17 cellular contexts compared by ENCODE assay signal in genomic region chr17:17944253-17944652, GRCh38. TPM values are rescaled to one million over a fixed set of nuclear protein-coding genes. Genes with fewer than 3 reads are reported as not detected.
A peak's percentile ranks its signal among the peaks of the same experiment; 100 is the strongest.
DNase-seq lines count a peak whose midpoint lies in the region; ATAC-seq, FAIRE-seq and TF ChIP-seq lines count a peak whose summit lies in the region.
"Had no signal": no experiment of that assay in that cellular context is flagged by ENCODE, and none has a peak within 500 bp of the region (broad histone marks: within the 10 kb centered on the region; RNA-seq: fewer than 3 reads in every experiment).

No MANE protein-coding gene starts in this region.

- no peaks in the 10 kb centered on the region for H3K27me3 Mint-ChIP-seq in Caco-2 (ENCODE audit: insufficient read depth, unreplicated experiment)
- H3K27me3 Mint-ChIP-seq in activated CD4-positive, alpha-beta T cell treated with anti-CD3 and anti-CD28 coated beads for 36 hours, result no peaks in the 10 kb centered on the region
- H3K27me3 Mint-ChIP-seq: dendritic cell treated with granulocyte-macrophage colony-stimulating factor and Interleukin-4, amounts not matched to agents 40 ng/mL and 50 ng/mL, for 4 days had no signal

- H3K4me1 ChIP-seq in Caco-2 (peaks cover 70% of the 10 kb centered on the region), Panc1 (ENCODE audit: control insufficient read depth, insufficient read depth, low read length) (peaks cover 74% of the 10 kb centered on the region), esophagus squamous epithelium (peaks cover 29 to 87% (median 49%) of the 10 kb centered on the region in 3 donors), rectal smooth muscle tissue (ENCODE audit: control insufficient read depth, insufficient read depth, low read length) (peaks cover 25% of the 10 kb centered on the region), mammary epithelial cell (ENCODE audit: insufficient read depth, low read length) (peaks cover 43% of the 10 kb centered on the region), kidney (ENCODE audit: control insufficient read depth in 1 of 2, insufficient read depth in 1 of 2, low read depth in 1 of 2, low read length in 2 of 2) (peaks cover 31 to 43% of the 10 kb centered on the region in 2 donors)

- H3K9me3 ChIP-seq in Caco-2 (no peaks in the 10 kb centered on the region), Panc1 (ENCODE audit: control insufficient read depth, insufficient read depth, low read depth, low read length) (no peaks in the 10 kb centered on the region), esophagus squamous epithelium (no peaks in the 10 kb centered on the region), mammary epithelial cell (replicated peaks; ENCODE audit: insufficient read depth, low read length) (no peaks in the 10 kb centered on the region), kidney (ENCODE audit: control insufficient read depth in 1 of 2, low read length in 2 of 2) (no peaks in the 10 kb centered on the region)
- H3K9me3 ChIP-seq: neutrophil had no signal

- H3K9ac ChIP-seq in rectal smooth muscle tissue (ENCODE audit: low read length), result no peak overlapping the region
- H3K9ac ChIP-seq in mammary epithelial cell (ENCODE audit: insufficient read depth, low read length), result no peak overlapping the region
- no peak overlapping the region for H3K9ac ChIP-seq in kidney (ENCODE audit: low read length in 2 of 2)

- intact Hi-C loops in Caco-2 (cut with micrococcal nuclease; ENCODE audit: unreplicated experiment), result no loop called here
- intact Hi-C loops in Panc1 (cut with micrococcal nuclease; ENCODE audit: unreplicated experiment), result no loop called here
- intact Hi-C loops in esophagus squamous epithelium (cut with DNase I), result no loop called here
- intact Hi-C loops in mammary epithelial cell (cut with micrococcal nuclease), result no loop called here
- intact Hi-C loops in kidney (cut with DNase I), result no loop called here
- intact Hi-C loops in activated CD4-positive, alpha-beta T cell treated with anti-CD3 and anti-CD28 coated beads for 36 hours (cut with DNase I, micrococcal nuclease), result no loop called here

- H3K4me1 Mint-ChIP-seq in Caco-2 (ENCODE audit: low read depth, unreplicated experiment), result peaks cover 44% of the 10 kb centered on the region
- H3K4me1 Mint-ChIP-seq in activated CD4-positive, alpha-beta T cell treated with anti-CD3 and anti-CD28 coated beads for 36 hours, result peaks cover 29% of the 10 kb centered on the region

- no peaks in the 10 kb centered on the region for H4K20me1 ChIP-seq in mammary epithelial cell (ENCODE audit: insufficient read depth, low read length)

- no peak overlapping the region for H2AFZ ChIP-seq in mammary epithelial cell (ENCODE audit: low read depth, low read length)

- H3K4me2 ChIP-seq in mammary epithelial cell (ENCODE audit: insufficient read depth, low read depth, low read length), result no peak overlapping the region

- H3K36me3 ChIP-seq in Caco-2 (ENCODE audit: control insufficient read depth, insufficient read depth, low read length) (no peaks in the 10 kb centered on the region; the same call in 1 of the 2 replicates), Panc1 (ENCODE audit: control insufficient read depth, insufficient read depth, low read length) (no peaks in the 10 kb centered on the region; the same call in 1 of the 2 replicates), esophagus squamous epithelium (peaks cover 0 to 7% (median 0%) of the 10 kb centered on the region in 3 donors), rectal smooth muscle tissue (ENCODE audit: control insufficient read depth, insufficient read depth, low read length) (no peaks in the 10 kb centered on the region), mammary epithelial cell (ENCODE audit: insufficient read depth, low read length) (no peaks in the 10 kb centered on the region), kidney (ENCODE audit: control insufficient read depth in 1 of 2, insufficient read depth in 2 of 2, low read length in 2 of 2) (no peaks in the 10 kb centered on the region)

- H3K79me2 ChIP-seq in mammary epithelial cell (ENCODE audit: insufficient read depth, low read length), result peaks cover 78% of the 10 kb centered on the region

- H3K9me3 Mint-ChIP-seq in Caco-2 (ENCODE audit: unreplicated experiment), result no peaks in the 10 kb centered on the region
- H3K9me3 Mint-ChIP-seq in activated CD4-positive, alpha-beta T cell treated with anti-CD3 and anti-CD28 coated beads for 36 hours (ENCODE audit: low read depth), result no peaks in the 10 kb centered on the region
- H3K9me3 Mint-ChIP-seq: activated naive CD4-positive, alpha-beta T cell treated with anti-CD3 and anti-CD28 coated beads for 36 hours; dendritic cell treated with granulocyte-macrophage colony-stimulating factor and Interleukin-4, amounts not matched to agents 40 ng/mL and 50 ng/mL, for 4 days; immature natural killer cell had no signal

- H3K4me3 ChIP-seq in Caco-2 (ENCODE audit: low read depth, low read length) (no peak overlapping the region), Panc1 (ENCODE audit: low read depth in 2 of 2, low read length in 2 of 2) (no peak overlapping the region), esophagus squamous epithelium (no peak overlapping the region), rectal smooth muscle tissue (ENCODE audit: low read length) (no peak overlapping the region), mammary epithelial cell (replicated peaks in 1 of 3; ENCODE audit: insufficient read depth in 1 of 3, low read depth in 2 of 3, low read length in 3 of 3) (no peak overlapping the region), kidney (ENCODE audit: low read length in 2 of 2) (no peak overlapping the region)

- whole genome bisulfite sequencing in esophagus squamous epithelium, 2 donors, result 86 to 89% methylated on average over 6 of the region's 7 CpGs
- WGBS in mammary epithelial cell (ENCODE audit: low coverage, missing lambda C conversion rate), result 100% methylated on average over 7 of the region's 7 CpGs

- H3K36me3 Mint-ChIP-seq in Caco-2 (ENCODE audit: insufficient read depth, unreplicated experiment), result peaks cover 7% of the 10 kb centered on the region
- H3K36me3 Mint-ChIP-seq in activated CD4-positive, alpha-beta T cell treated with anti-CD3 and anti-CD28 coated beads for 36 hours (ENCODE audit: low read depth), result no peaks in the 10 kb centered on the region
- H3K36me3 Mint-ChIP-seq: immature natural killer cell had no signal

- peak overlapping the region; percentile 84 for H3K27ac Mint-ChIP-seq in Caco-2 (ENCODE audit: unreplicated experiment)
- no peak overlapping the region for H3K27ac Mint-ChIP-seq in activated CD4-positive, alpha-beta T cell treated with anti-CD3 and anti-CD28 coated beads for 36 hours
- H3K27ac Mint-ChIP-seq: activated naive CD4-positive, alpha-beta T cell treated with anti-CD3 and anti-CD28 coated beads for 36 hours; dendritic cell treated with granulocyte-macrophage colony-stimulating factor and Interleukin-4, amounts not matched to agents 40 ng/mL and 50 ng/mL, for 4 days; immature natural killer cell had no signal

- BruUV-seq in Caco-2 (replicated peaks; lab: Mats Ljungman, UMichigan) (no TSS peak), Panc1 (replicated peaks; lab: Mats Ljungman, UMichigan) (no TSS peak), mammary epithelial cell (replicated peaks; lab: Mats Ljungman, UMichigan) (no TSS peak)

- TF ChIP-seq CTCF in Caco-2 (IDR thresholded peaks at IDR 0.05; ENCODE audit: insufficient read depth in 1 of 2, low read depth in 1 of 2, low read length in 1 of 2, severe bottlenecking in 1 of 2, unreplicated experiment in 1 of 2) (no peak), Panc1 (IDR thresholded peaks at IDR 0.05) (no peak), esophagus squamous epithelium (IDR thresholded peaks at IDR 0.05) (no peak), mammary epithelial cell (conservative IDR thresholded peaks at IDR 0.05 in 1 of 2, IDR thresholded peaks at IDR 0.05 in 1 of 2; ENCODE audit: extremely low read depth in 1 of 2, insufficient read depth in 1 of 2, low read depth in 1 of 2, low read length in 2 of 2) (no peak), kidney (IDR thresholded peaks at IDR 0.05; ENCODE audit: borderline replicate concordance, extremely low read depth, insufficient read depth) (no peak)

- TF ChIP-seq POLR2A in esophagus squamous epithelium (IDR thresholded peaks at IDR 0.05), result no peak

- peak in 1 of 2 experiments; percentile 2 for DNase-seq in Caco-2
- DNase-seq in Panc1 (ENCODE audit: low read depth, low spot score), result no peak
- DNase-seq in esophagus squamous epithelium (lab: John Stamatoyannopoulos, UW), result no peak
- no peak for DNase-seq in mammary epithelial cell
- no peak for DNase-seq in kidney
- no peak for DNase-seq in activated CD4-positive, alpha-beta T cell treated with anti-CD3 and anti-CD28 coated beads for 36 hours
- DNase-seq: activated CD4-positive, alpha-beta T cell treated with anti-CD3 and anti-CD28 coated beads, Interleukin-2, amount 50 U/mL, for 4 hours; activated naive CD4-positive, alpha-beta T cell treated with anti-CD3 and anti-CD28 coated beads for 36 hours; COR-L47; immature natural killer cell; NCI-H1694; NCI-H510A; stimulated activated CD4-positive, alpha-beta T cell treated with anti-CD3 and anti-CD28 coated beads, Interleukin-2, amount 100 ng/mL, for 24 hours had no signal

- dilution Hi-C loops in mammary epithelial cell (cut with HindIII; ENCODE audit: low sequenced_read_pairs), result no loop called here

- ATAC-seq in Panc1, result no peak
- ATAC-seq in HG02970 (IDR thresholded peaks at IDR 0.05; ENCODE audit: low FRiP score, unreplicated experiment), result no peak
- ATAC-seq in activated CD4-positive, alpha-beta T cell treated with anti-CD3 and anti-CD28 coated beads for 36 hours, result no peak

- POLR2A ChIA-PET in Caco-2 (lab: Charles Lee), result interaction anchor here (1.2 kb wide), 1 partner anchor 8 kb away, joined by 3 read pairs; no protein-coding TSS in a partner anchor
- POLR2A ChIA-PET in Panc1 (lab: Charles Lee), result interaction anchor here (0.7 to 1.0 kb wide), 3 partner anchors 9 to 57 kb away, joined by 3 to 7 read pairs (median 3); partner anchors contain the start of genes DRC3 and TOM1L2
- POLR2A ChIA-PET in activated CD4-positive, alpha-beta T cell treated with anti-CD3 and anti-CD28 coated beads for 36 hours (lab: Charles Lee), result no interaction called here

- in situ Hi-C loops in Panc1 (cut with HindIII; ENCODE audit: low pct_unique_long_range_greater_than_20kb, low sequenced_read_pairs) (no loop called here), mammary epithelial cell (cut with MboI; ENCODE audit: low sequenced_read_pairs in 2 of 2) (no loop called here)

- no peak overlapping the region for H3K4me3 Mint-ChIP-seq in Caco-2 (ENCODE audit: unreplicated experiment)
- no peak overlapping the region for H3K4me3 Mint-ChIP-seq in activated CD4-positive, alpha-beta T cell treated with anti-CD3 and anti-CD28 coated beads for 36 hours
- H3K4me3 Mint-ChIP-seq: activated naive CD4-positive, alpha-beta T cell treated with anti-CD3 and anti-CD28 coated beads for 36 hours; dendritic cell treated with granulocyte-macrophage colony-stimulating factor and Interleukin-4, amounts not matched to agents 40 ng/mL and 50 ng/mL, for 4 days; immature natural killer cell had no signal

- no peak for FAIRE-seq in kidney (lab: Jason Lieb, UNC)

- H3K27ac ChIP-seq in Panc1 (ENCODE audit: low read length) (peak overlapping the region; percentile 84), esophagus squamous epithelium (peak overlapping the region in 3 of 4 donors; percentile 83 to 88 (median 87)), rectal smooth muscle tissue (ENCODE audit: low read depth, low read length) (peak overlapping the region; percentile 17), mammary epithelial cell (ENCODE audit: insufficient read depth, low read depth, low read length) (no peak overlapping the region), kidney (ENCODE audit: low read depth in 2 of 2, low read length in 2 of 2) (peak overlapping the region in 1 of 2 donors; percentile 9)
- H3K27ac ChIP-seq: neutrophil had no signal

- H3K27me3 ChIP-seq in Caco-2 (replicated peaks; ENCODE audit: control insufficient read depth, insufficient read depth, low read length) (no peaks in the 10 kb centered on the region), Panc1 (ENCODE audit: control insufficient read depth, insufficient read depth, low read length) (no peaks in the 10 kb centered on the region), esophagus squamous epithelium (no peaks in the 10 kb centered on the region), rectal smooth muscle tissue (ENCODE audit: control insufficient read depth, insufficient read depth, low read length) (no peaks in the 10 kb centered on the region), mammary epithelial cell (ENCODE audit: insufficient read depth, low read length) (no peaks in the 10 kb centered on the region)
- H3K27me3 ChIP-seq: neutrophil had no signal

- CTCF ChIA-PET in Caco-2 (lab: Charles Lee), result interaction anchor here (0.5 to 2.9 kb wide), 6 partner anchors 10 to 217 kb away, joined by 3 to 8 read pairs (median 3); no protein-coding TSS in a partner anchor
- CTCF ChIA-PET in Panc1 (lab: Charles Lee), result no interaction called here
- CTCF ChIA-PET in mammary epithelial cell (lab: Charles Lee; ENCODE audit: low non-redundant PET), result no interaction called here
- CTCF ChIA-PET in activated CD4-positive, alpha-beta T cell treated with anti-CD3 and anti-CD28 coated beads for 36 hours (lab: Charles Lee), result interaction anchor here (0.6 to 1.8 kb wide), 5 partner anchors 14 to 265 kb away, joined by 3 to 5 read pairs (median 3); no protein-coding TSS in a partner anchor

RNA-seq across cellular contexts. Expression of gene TOM1L2, which starts 27.9 kb away (rescaled TPM):
- total RNA-seq in Caco-2 (2022) (35.5 and 43.3 TPM in 2 replicates), Panc1 (2021; ENCODE audit: unreplicated experiment) (45.2 TPM), esophagus squamous epithelium (100 to 1,000 TPM in 1 of 4 donors, 10 to 100 TPM in 3; 55.5 to 118 (median 73.3) TPM), mammary epithelial cell (10 to 100 TPM; 42.8 to 71.1 TPM), kidney (59.4 TPM)
- polyA plus RNA-seq in Panc1 (2012; ENCODE audit: insufficient read length), result 39.0 TPM
- polyA plus RNA-seq in mammary epithelial cell (47.1 TPM), kidney (ENCODE audit: insufficient read depth, low read depth, low replicate concordance) (28.2 TPM)
- polyA minus RNA-seq in mammary epithelial cell, result 168 TPM
- total RNA-seq in activated CD4-positive, alpha-beta T cell treated with anti-CD3 and anti-CD28 coated beads for 36 hours, result 10 to 100 TPM; 11.3 to 11.9 TPM

RNA-seq across cellular contexts. Expression of gene DRC3, which starts 28.4 kb away (rescaled TPM):
- total RNA-seq in Caco-2 (2022) (1.6 and 2.1 TPM in 2 replicates), Panc1 (2021; ENCODE audit: unreplicated experiment) (3.6 TPM), esophagus squamous epithelium (1 to 10 TPM in 2 of 4 donors, under 1 TPM in 2; 0.11 to 2.5 (median 1.3) TPM), mammary epithelial cell (1 to 10 TPM in 1 of 2 donors, under 1 TPM in 1; 0.85 to 1.0 TPM), kidney (17.3 TPM)
- polyA plus RNA-seq in Panc1 (2012; ENCODE audit: insufficient read length), result 3.7 TPM
- polyA plus RNA-seq in mammary epithelial cell (0.67 TPM), kidney (ENCODE audit: insufficient read depth, low read depth, low replicate concordance) (8.6 TPM)
- not detected for polyA minus RNA-seq in mammary epithelial cell
- under 1 TPM; 0.11 to 0.18 TPM for total RNA-seq in activated CD4-positive, alpha-beta T cell treated with anti-CD3 and anti-CD28 coated beads for 36 hours

Comparison
In these comparisons a context has a peak if more than half of its experiments do, and no peak if none do; other contexts are left out.
1. CTCF ChIA-PET loops: an anchor here in Caco-2 (0.5 to 2.9 kb wide) and activated CD4-positive, alpha-beta T cell treated with anti-CD3 and anti-CD28 coated beads for 36 hours (0.6 to 1.8 kb wide); none called in Panc1 and mammary epithelial cell.